20 cellular contexts compared by ENCODE assay signal in genomic region chr12:9227953-9228352, GRCh38. TPM values are rescaled to one million over a fixed set of nuclear protein-coding genes. Genes with fewer than 3 reads are reported as not detected.
"Had no signal": no experiment of that assay in that cellular context is flagged by ENCODE, and none has a peak within 500 bp of the region (broad histone marks: within the 10 kb centered on the region; RNA-seq: fewer than 3 reads in every experiment).

No MANE protein-coding gene starts in this region.

- H3K9me3 ChIP-seq: gastrocnemius medialis, sigmoid colon, testis, transverse colon had no signal

- H3K4me1 ChIP-seq: gastrocnemius medialis, sigmoid colon, testis, transverse colon had no signal

- H3K36me3 ChIP-seq: gastrocnemius medialis, sigmoid colon, transverse colon had no signal

- H3K27me3 ChIP-seq: gastrocnemius medialis, sigmoid colon, testis, transverse colon had no signal

- H3K4me3 ChIP-seq: gastrocnemius medialis, sigmoid colon, skin epidermis, testis, transverse colon had no signal

- FAIRE-seq: colon, keratinocyte, urothelium cell line had no signal

- DNase-seq: effector memory CD8-positive, alpha-beta T cell; gastrocnemius medialis; immature natural killer cell; left colon; natural killer cell; sigmoid colon; stimulated activated CD4-positive, alpha-beta T cell treated with anti-CD3 and anti-CD28 coated beads, Interleukin-2, amount 100 ng/mL, for 24 hours; stimulated activated CD4-positive, alpha-beta T cell treated with anti-CD3 and anti-CD28 coated beads, Interleukin-4, amount 100 ng/mL, for 4 hours; stimulated activated naive B cell treated with anti-CD40 and anti-IgM and Interleukin-4, amounts not matched to agents 10 μg/mL and 1 μg/mL and 100 μg/mL, for 72 hours; stimulated activated naive CD8-positive, alpha-beta T cell treated with anti-CD3 and anti-CD28 coated beads, Interleukin-15, amount 100 ng/mL, for 72 hours; testis; transverse colon had no signal

- ATAC-seq: effector memory CD8-positive, alpha-beta T cell; gastrocnemius medialis; left colon; natural killer cell; stimulated activated naive B cell treated with anti-CD40 and anti-IgM and Interleukin-4, amounts not matched to agents 10 μg/mL and 1 μg/mL and 100 μg/mL, for 72 hours; stimulated activated naive CD8-positive, alpha-beta T cell treated with anti-CD3 and anti-CD28 coated beads, Interleukin-15, amount 100 ng/mL, for 72 hours had no signal

- H3K27ac ChIP-seq: gastrocnemius medialis, sigmoid colon, skin epidermis, testis, transverse colon had no signal

RNA-seq across cellular contexts. Expression of gene PZP, which starts 19.8 kb away (rescaled TPM):
- total RNA-seq: epithelial cell of proximal tubule, myocyte, natural killer cell, neural crest cell, osteocyte, transverse colon had no signal
- polyA plus RNA-seq: keratinocyte had no signal
